Comparison of ENCODE assay signal across 8 cellular contexts in genomic region chr12:124884587-124885438, GRCh38. TPM values are rescaled to one million over a fixed set of nuclear protein-coding genes. Genes with fewer than 3 reads are reported as not detected.
DNase-seq lines count a peak whose midpoint lies in the region; ATAC-seq and TF ChIP-seq lines count a peak whose summit lies in the region.

No MANE protein-coding gene starts in this region.

- CTCF ChIA-PET in Panc1 (lab: Charles Lee) = no interaction called here

- H3K9me3 ChIP-seq in BE2C (no peaks in the 10 kb centered on the region), Panc1 (ENCODE audit: control insufficient read depth, insufficient read depth, low read depth, low read length) (no peaks in the 10 kb centered on the region), transverse colon (no peaks in the 10 kb centered on the region), testis (no peaks in the 10 kb centered on the region)

- no peak for TF ChIP-seq EP300 in transverse colon (IDR thresholded peaks at IDR 0.05; ENCODE audit: low read depth)

- H3K4me1 ChIP-seq in BE2C (peaks cover 12% of the 10 kb centered on the region), Panc1 (ENCODE audit: control insufficient read depth, insufficient read depth, low read length) (peaks cover 16% of the 10 kb centered on the region), transverse colon (peaks cover 0 to 18% (median 9%) of the 10 kb centered on the region in 4 donors), testis (peaks cover 6% of the 10 kb centered on the region)

- DNase-seq in BE2C = peak; percentile 48
- DNase-seq in Panc1 (ENCODE audit: low read depth, low spot score) = no peak
- peak; percentile 81 for DNase-seq in transverse colon
- no peak for DNase-seq in testis
- DNase-seq in islet precursor cell = no peak
- no peak for DNase-seq in inferior parietal cortex (ENCODE audit: extremely low spot score)

- H3K36me3 ChIP-seq in BE2C (no peaks in the 10 kb centered on the region; the same call in 1 of the 2 replicates), Panc1 (ENCODE audit: control insufficient read depth, insufficient read depth, low read length) (no peaks in the 10 kb centered on the region), transverse colon (no peaks in the 10 kb centered on the region), testis (ENCODE audit: low read depth, missing control alignments) (no peaks in the 10 kb centered on the region)

- in situ Hi-C loops in Panc1 (cut with HindIII; ENCODE audit: low pct_unique_long_range_greater_than_20kb, low sequenced_read_pairs) (no loop called here), transverse colon (cut with MboI; ENCODE audit: low pct_ligation_motif_present in 1 of 4, low pct_unique_long_range_greater_than_20kb in 1 of 4, low sequenced_read_pairs in 3 of 4) (no loop called here)

- POLR2A ChIA-PET in Panc1 (lab: Charles Lee) = no interaction called here

- 39 to 41% methylated on average over 5 to 15 of the region's 15 CpGs for WGBS in transverse colon (ENCODE audit: low coverage in 1 of 2), 2 donors
- WGBS in testis, 2 donors = 74 to 76% methylated on average over 15 of the region's 15 CpGs

- BruUV-seq in Panc1 (replicated peaks; lab: Mats Ljungman, UMichigan) = no TSS peak

- H3K27me3 ChIP-seq in BE2C (no peaks in the 10 kb centered on the region), Panc1 (ENCODE audit: control insufficient read depth, insufficient read depth, low read length) (no peaks in the 10 kb centered on the region), transverse colon (no peaks in the 10 kb centered on the region), testis (no peaks in the 10 kb centered on the region)

- H3K4me3 ChIP-seq in BE2C (ENCODE audit: low read depth, low read length) = no peak overlapping the region
- H3K4me3 ChIP-seq in Panc1 (ENCODE audit: low read depth in 2 of 2, low read length in 2 of 2) = no peak overlapping the region
- no peak overlapping the region for H3K4me3 ChIP-seq in transverse colon
- H3K4me3 ChIP-seq in testis = no peak overlapping the region

- ATAC-seq in GM19025 (IDR thresholded peaks at IDR 0.05; ENCODE audit: low read depth, unreplicated experiment) (peak; percentile 89), HG03066 (IDR thresholded peaks at IDR 0.05; ENCODE audit: low read depth, unreplicated experiment) (peak; percentile 70), Panc1 (peak; percentile 21; the same call in 1 of the 2 replicates)

- H3K27ac ChIP-seq in Panc1 (ENCODE audit: low read length) (no peak overlapping the region), transverse colon (peak overlapping the region; percentile 9 to 66 (median 30)), testis (no peak overlapping the region)

- intact Hi-C loops in Panc1 (cut with micrococcal nuclease; ENCODE audit: unreplicated experiment) = loop anchor here (10.0 kb wide), 1 partner anchor 1080 kb away; no protein-coding TSS in a partner anchor
- intact Hi-C loops in transverse colon (cut with DNase I; ENCODE audit: low total_unique reads) = no loop called here
- intact Hi-C loops in testis (cut with DNase I; ENCODE audit: low total_unique reads) = no loop called here

- no peak for TF ChIP-seq CTCF in BE2C (IDR thresholded peaks at IDR 0.05; ENCODE audit: low read depth, low read length)
- TF ChIP-seq CTCF in Panc1 (IDR thresholded peaks at IDR 0.05) = no peak
- no peak for TF ChIP-seq CTCF in transverse colon (IDR thresholded peaks at IDR 0.05)
- TF ChIP-seq CTCF in testis (IDR thresholded peaks at IDR 0.05) = no peak

- no peak for TF ChIP-seq POLR2A in transverse colon (IDR thresholded peaks at IDR 0.05)
- TF ChIP-seq POLR2A in testis (IDR thresholded peaks at IDR 0.05) = no peak

RNA-seq across cellular contexts. Expression of gene SCARB1, which starts 21.1 kb away (rescaled TPM):
- polyA plus RNA-seq in BE2C (2012; ENCODE audit: insufficient read depth, insufficient read length, low read depth) = 107 TPM
- total RNA-seq in Panc1 (2021; ENCODE audit: unreplicated experiment) (359 TPM), transverse colon (100 to 1,000 TPM in 1 of 4 donors, 10 to 100 TPM in 3; 33.7 to 252 (median 43.6) TPM), testis (10 to 100 TPM; 46.9 to 73.6 TPM)
- 1,007 TPM for polyA plus RNA-seq in Panc1 (2012; ENCODE audit: insufficient read length)
- 116 TPM for polyA plus RNA-seq in testis (ENCODE audit: insufficient read depth, low read depth, low replicate concordance)

RNA-seq across cellular contexts. Expression of gene UBC, which starts 29.6 kb away (rescaled TPM):
- 1,839 TPM for polyA plus RNA-seq in BE2C (2012; ENCODE audit: insufficient read depth, insufficient read length, low read depth)
- 1,725 TPM for total RNA-seq in Panc1 (2021; ENCODE audit: unreplicated experiment)
- 2,683 TPM for polyA plus RNA-seq in Panc1 (2012; ENCODE audit: insufficient read length)
- total RNA-seq in transverse colon = 1,000 to 10,000 TPM; 1,242 to 1,580 (median 1,406) TPM
- 1,000 to 10,000 TPM; 1,262 to 1,458 TPM for total RNA-seq in testis
- 2,678 TPM for polyA plus RNA-seq in testis (ENCODE audit: insufficient read depth, low read depth, low replicate concordance)

Comparison
In these comparisons a context has a peak if more than half of its experiments do, and no peak if none do; other contexts are left out.
1. DNase-seq: peak in BE2C (single experiment) and transverse colon (single experiment); none in Panc1 (single experiment), testis (single experiment), islet precursor cell (single experiment) and inferior parietal cortex (single experiment).
2. ATAC-seq: peak in every context shown above with its lines; median percentile 89 in GM19025; 70 in HG03066; 21 in Panc1.
3. H3K27ac ChIP-seq: peak in transverse colon (4 of 4); none in Panc1 (single experiment) and testis (0 of 2).